In the genomic region with DNA sequence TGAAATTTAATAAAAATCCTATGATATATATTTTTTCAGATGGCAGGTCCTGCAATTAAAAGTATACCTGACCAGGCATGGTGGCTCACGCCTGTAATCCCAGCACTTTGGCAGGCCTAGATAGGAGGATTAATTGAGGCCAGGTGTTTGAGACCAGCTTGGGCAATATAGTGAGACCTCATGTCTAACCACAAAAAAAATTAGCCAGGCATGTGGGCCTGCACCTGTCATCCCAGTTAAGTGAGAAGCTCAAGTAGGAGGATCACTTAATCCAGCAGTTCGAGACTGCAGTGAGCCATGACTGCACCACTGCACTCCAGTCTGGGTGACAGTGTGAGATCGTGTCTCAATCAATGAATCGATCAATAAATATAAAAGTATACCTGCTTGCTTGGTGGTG, we compare ENCODE assay signal across 19 cellular contexts. TPM values are rescaled to one million over a fixed set of nuclear protein-coding genes. Genes with fewer than 3 reads are reported as not detected.
DNase-seq lines count a peak whose midpoint lies in the region; ATAC-seq, FAIRE-seq and TF ChIP-seq lines count a peak whose summit lies in the region.
"Had no signal": no experiment of that assay in that cellular context is flagged by ENCODE, and none has a peak within 500 bp of the region (broad histone marks: within the 10 kb centered on the region; RNA-seq: fewer than 3 reads in every experiment).

No MANE protein-coding gene starts in this region.

- peaks cover 53% of the 10 kb centered on the region for H3K36me3 ChIP-seq in WERI-Rb-1
- H3K36me3 ChIP-seq: cardiac muscle cell, neural progenitor cell had no signal

- TF ChIP-seq POLR2A in GM12891 (IDR thresholded peaks at IDR 0.05; ENCODE audit: low read depth, low read length), result no peak

- no peak for FAIRE-seq in GM12891 (lab: Jason Lieb, UNC)
- FAIRE-seq: H54 had no signal

- peaks cover 24% of the 10 kb centered on the region for H3K36me3 Mint-ChIP-seq in activated naive CD4-positive, alpha-beta T cell treated with anti-CD3 and anti-CD28 coated beads, Interleukin-2, amount 50 U/mL, for 24 hours
- H3K36me3 Mint-ChIP-seq: neural progenitor cell had no signal

- H3K27me3 ChIP-seq in WERI-Rb-1 (ENCODE audit: insufficient read depth, low read depth, severe bottlenecking), result no peaks in the 10 kb centered on the region
- H3K27me3 ChIP-seq: cardiac muscle cell, neural progenitor cell had no signal

- H3K4me1 Mint-ChIP-seq in activated naive CD4-positive, alpha-beta T cell treated with anti-CD3 and anti-CD28 coated beads, Interleukin-2, amount 50 U/mL, for 24 hours, result peaks cover 80% of the 10 kb centered on the region

- H3K27ac ChIP-seq in WERI-Rb-1, result no peak overlapping the region
- H3K27ac ChIP-seq: cardiac muscle cell, neural progenitor cell, psoas muscle had no signal

- H3K9me3 ChIP-seq in WERI-Rb-1 (ENCODE audit: severe bottlenecking), result no peaks in the 10 kb centered on the region
- H3K9me3 ChIP-seq: psoas muscle had no signal

- H3K27me3 Mint-ChIP-seq in activated naive CD4-positive, alpha-beta T cell treated with anti-CD3 and anti-CD28 coated beads, Interleukin-2, amount 50 U/mL, for 24 hours, result no peaks in the 10 kb centered on the region

- DNase-seq in activated naive CD4-positive, alpha-beta T cell (lab: John Stamatoyannopoulos, UW), result no peak
- DNase-seq in NCI-H2107 treated with DMSO at 0.1 percent for 48 hours (lab: John Stamatoyannopoulos, UW; ENCODE audit: unreplicated experiment), result peak; percentile 15
- DNase-seq in WERI-Rb-1, result peak; percentile 49
- no peak for DNase-seq in GM12891 (ENCODE audit: insufficient read length, low spot score)
- no peak for DNase-seq in EL
- DNase-seq: activated CD4-positive, alpha-beta T cell treated with anti-CD3 and anti-CD28 coated beads for 4 hours; immature natural killer cell; KBM-7; NCI-H1092; psoas muscle; stimulated activated CD4-positive, alpha-beta T cell treated with anti-CD3 and anti-CD28 coated beads, Interleukin-2, amount 100 ng/mL, for 24 hours; stimulated activated naive CD4-positive, alpha-beta T cell treated with Interleukin-2 at 50 U/mL for 16 hours had no signal

- no peak for ATAC-seq in HG02623 (IDR thresholded peaks at IDR 0.05; ENCODE audit: unreplicated experiment)
- ATAC-seq in HG03108 (IDR thresholded peaks at IDR 0.05; ENCODE audit: unreplicated experiment), result no peak
- ATAC-seq: psoas muscle had no signal

- H3K27ac Mint-ChIP-seq in activated naive CD4-positive, alpha-beta T cell treated with anti-CD3 and anti-CD28 coated beads, Interleukin-2, amount 50 U/mL, for 24 hours, result no peak overlapping the region
- H3K27ac Mint-ChIP-seq: CD14-positive monocyte, neural progenitor cell had no signal

- H3K4me3 ChIP-seq in WERI-Rb-1 (ENCODE audit: low read depth, low read length), result no peak overlapping the region
- H3K4me3 ChIP-seq: cardiac muscle cell, neural progenitor cell, psoas muscle had no signal

- TF ChIP-seq CTCF in WERI-Rb-1 (IDR thresholded peaks at IDR 0.05; ENCODE audit: low read depth, low read length), result no peak

- H3K9me3 Mint-ChIP-seq in activated naive CD4-positive, alpha-beta T cell treated with anti-CD3 and anti-CD28 coated beads, Interleukin-2, amount 50 U/mL, for 24 hours, result no peaks in the 10 kb centered on the region
- H3K9me3 Mint-ChIP-seq: immature natural killer cell, neural progenitor cell had no signal

- H3K4me3 Mint-ChIP-seq in activated naive CD4-positive, alpha-beta T cell treated with anti-CD3 and anti-CD28 coated beads, Interleukin-2, amount 50 U/mL, for 24 hours, result peak overlapping the region; percentile 81
- H3K4me3 Mint-ChIP-seq: CD14-positive monocyte had no signal

TF ChIP-seq in GM12891, 5 proteins besides CTCF, POLR2A, EP300 and RAD21:
- TF ChIP-seq POU2F2 (IDR thresholded peaks at IDR 0.05; ENCODE audit: low read depth, low read length) (no peak), PAX5 (IDR thresholded peaks at IDR 0.05; ENCODE audit: insufficient read depth, low read length, severe bottlenecking) (no peak), SPI1 (IDR thresholded peaks at IDR 0.05; ENCODE audit: low read depth, low read length) (no peak), POLR2AphosphoS5 (IDR thresholded peaks at IDR 0.05; ENCODE audit: low read depth, low read length) (no peak), TAF1 (IDR thresholded peaks at IDR 0.05; ENCODE audit: low read depth, low read length) (no peak)

RNA-seq across cellular contexts. Expression of gene OCIAD2, which starts 2.5 kb away (rescaled TPM):
- polyA plus RNA-seq in GM12891 (2012; ENCODE audit: low read depth, missing spikeins), result 70.0 TPM

Comparison
In these comparisons a context has a peak if more than half of its experiments do, and no peak if none do; other contexts are left out.
1. DNase-seq: peak in NCI-H2107 treated with DMSO at 0.1 percent for 48 hours (single experiment) and WERI-Rb-1 (single experiment); none in activated naive CD4-positive, alpha-beta T cell (0 of 4), GM12891 (single experiment) and EL (single experiment).